11 cellular contexts compared by ENCODE assay signal in genomic region chr3:49465269-49466034, GRCh38. TPM values are rescaled to one million over a fixed set of nuclear protein-coding genes. Genes with fewer than 3 reads are reported as not detected.
A peak's percentile ranks its signal among the peaks of the same experiment; 100 is the strongest.
DNase-seq lines count a peak whose midpoint lies in the region; TF ChIP-seq lines count a peak whose summit lies in the region.
"Had no signal": no experiment of that assay in that cellular context is flagged by ENCODE, and none has a peak within 500 bp of the region (broad histone marks: within the 10 kb centered on the region; RNA-seq: fewer than 3 reads in every experiment).

No MANE protein-coding gene starts in this region.

- intact Hi-C loops in CD14-positive monocyte (cut with micrococcal nuclease), result loop anchor here in 1 of 2 donors (10.0 kb wide), 1 partner anchor 51 kb away; the partner anchor contains the start of genes RHOA and TCTA

- H3K9me3 ChIP-seq in esophagus (ENCODE audit: control insufficient read depth in 2 of 2, insufficient read depth in 1 of 2, low read depth in 1 of 2, low read length in 1 of 2), result no peaks in the 10 kb centered on the region
- H3K9me3 ChIP-seq in neuronal stem cell (replicated peaks in 1 of 2; ENCODE audit: control insufficient read depth in 2 of 2, insufficient read depth in 1 of 2, low read depth in 1 of 2, low read length in 2 of 2), result no peaks in the 10 kb centered on the region

- DNase-seq in CD14-positive monocyte (ENCODE audit: low spot score) (peak; percentile 74), OCI-M2 (lab: John Stamatoyannopoulos, UW; ENCODE audit: unreplicated experiment) (peak; percentile 69), neuronal stem cell (ENCODE audit: low spot score) (no peak), dermis blood vessel endothelial cell (no peak), GM03348 (ENCODE audit: low spot score) (no peak), cerebellar nuclear complex (lab: John Stamatoyannopoulos, UW) (no peak)
- DNase-seq in activated effector memory CD4-positive, alpha-beta T cell treated with anti-CD3 and anti-CD28 coated beads, Interleukin-2, amount 50 U/mL, for 16 hours, result no peak
- DNase-seq: AML-193, left colon had no signal

- H3K14ac ChIP-seq in neuronal stem cell (ENCODE audit: low read length), result no peak overlapping the region

- H3K36me3 ChIP-seq in esophagus (ENCODE audit: control insufficient read depth in 2 of 2, insufficient read depth in 2 of 2, low read length in 1 of 2) (no peaks in the 10 kb centered on the region), neuronal stem cell (replicated peaks in 1 of 2; ENCODE audit: control insufficient read depth in 2 of 2, insufficient read depth in 2 of 2, low read length in 2 of 2) (no peaks in the 10 kb centered on the region)

- H2BK15ac ChIP-seq in neuronal stem cell (ENCODE audit: low read length), result peak overlapping the region; percentile 46

- H2BK12ac ChIP-seq in neuronal stem cell (ENCODE audit: low read length), result peak overlapping the region; percentile 34

- no peak overlapping the region for H3K4me2 ChIP-seq in neuronal stem cell (ENCODE audit: insufficient read depth, low read length, poor library complexity, severe bottlenecking)

- H2BK5ac ChIP-seq in neuronal stem cell (ENCODE audit: low read length), result peak overlapping the region; percentile 7

- H3K9me3 Mint-ChIP-seq in CD14-positive monocyte, result no peaks in the 10 kb centered on the region
- H3K9me3 Mint-ChIP-seq: activated naive CD4-positive, alpha-beta T cell treated with anti-CD3 and anti-CD28 coated beads, Interleukin-2, amount 50 U/mL, for 72 hours had no signal

- peak overlapping the region; percentile 10 for H2AK5ac ChIP-seq in neuronal stem cell (ENCODE audit: low read depth, low read length)

- no peak overlapping the region for H4K8ac ChIP-seq in neuronal stem cell (ENCODE audit: low read depth, low read length)

- H3K27ac Mint-ChIP-seq in CD14-positive monocyte, result peak overlapping the region; percentile 11 to 88 (median 60)
- H3K27ac Mint-ChIP-seq: activated naive CD4-positive, alpha-beta T cell treated with anti-CD3 and anti-CD28 coated beads, Interleukin-2, amount 50 U/mL, for 72 hours had no signal

- H3K4me1 ChIP-seq in esophagus (ENCODE audit: control insufficient read depth in 2 of 2, insufficient read depth in 2 of 2, low read length in 1 of 2) (peaks cover 3 to 14% of the 10 kb centered on the region in 2 donors), neuronal stem cell (ENCODE audit: control insufficient read depth in 2 of 2, insufficient read depth in 1 of 2, low read depth in 1 of 2, low read length in 2 of 2) (peaks cover 30% of the 10 kb centered on the region in 2 donors)

- peak overlapping the region; percentile 88 for H3K18ac ChIP-seq in neuronal stem cell (ENCODE audit: low read length)

- H3K27ac ChIP-seq in esophagus (ENCODE audit: low read depth in 2 of 2, low read length in 1 of 2), result peak overlapping the region; percentile 5 to 72
- peak overlapping the region; percentile 67 for H3K27ac ChIP-seq in neuronal stem cell (replicated peaks; ENCODE audit: low read length)

- no peaks in the 10 kb centered on the region for H3K36me3 Mint-ChIP-seq in CD14-positive monocyte
- H3K36me3 Mint-ChIP-seq: activated naive CD4-positive, alpha-beta T cell treated with anti-CD3 and anti-CD28 coated beads, Interleukin-2, amount 50 U/mL, for 72 hours had no signal

- peaks cover 3 to 10% (median 7%) of the 10 kb centered on the region in 3 donors for H3K27me3 Mint-ChIP-seq in CD14-positive monocyte (ENCODE audit: low read depth in 3 of 3)

- H3K4me1 Mint-ChIP-seq in CD14-positive monocyte, result peaks cover 19% of the 10 kb centered on the region

- H3K79me1 ChIP-seq in neuronal stem cell (ENCODE audit: low read depth, low read length), result no peaks in the 10 kb centered on the region

- H3K4me3 ChIP-seq in esophagus (ENCODE audit: low read depth in 1 of 2, low read length in 2 of 2) (no peak overlapping the region), neuronal stem cell (ENCODE audit: low read length in 2 of 2) (no peak overlapping the region)

- H3K27me3 ChIP-seq in esophagus (ENCODE audit: control insufficient read depth in 1 of 2, insufficient read depth in 2 of 2, low read length in 2 of 2), result no peaks in the 10 kb centered on the region
- H3K27me3 ChIP-seq in neuronal stem cell (ENCODE audit: control insufficient read depth in 3 of 3, insufficient read depth in 3 of 3, low read depth in 1 of 3, low read length in 3 of 3), result no peaks in the 10 kb centered on the region

- H2BK120ac ChIP-seq in neuronal stem cell (ENCODE audit: low read depth, low read length), result no peak overlapping the region

- no peak overlapping the region for H3K4ac ChIP-seq in neuronal stem cell (ENCODE audit: low read length)

- peak overlapping the region; percentile 60 for H4K91ac ChIP-seq in neuronal stem cell (ENCODE audit: low read depth, low read length, poor library complexity)

- peak overlapping the region in 1 of 2 donors; percentile 30 for H3K4me3 Mint-ChIP-seq in CD14-positive monocyte

- no peak overlapping the region for H3K23ac ChIP-seq in neuronal stem cell (ENCODE audit: low read depth, low read length, poor library complexity)

- peak overlapping the region; percentile 91 for H2AFZ ChIP-seq in neuronal stem cell (ENCODE audit: low read length)

- 66 to 78% methylated on average over 18 of the region's 18 CpGs for WGBS in esophagus, 2 donors
- WGBS in neuronal stem cell (ENCODE audit: extremely low coverage in 2 of 2, insufficient read length in 2 of 2, insufficient replicate concordance in 1 of 2), 2 donors, result no CpG with 5 or more reads among the region's 18 CpGs

- TF ChIP-seq CTCF in CD14-positive monocyte (IDR thresholded peaks at IDR 0.05), result no peak

- H3K9ac ChIP-seq in neuronal stem cell (ENCODE audit: low read depth, low read length, poor library complexity), result no peak overlapping the region

RNA-seq across cellular contexts. Expression of gene DAG1, which starts 4.6 kb away (rescaled TPM):
- polyA plus RNA-seq in CD14-positive monocyte (1 to 10 TPM; 3.9 to 4.2 TPM), esophagus (10 to 100 TPM in 1 of 2 donors, 1 to 10 TPM in 1; 8.6 to 18.8 TPM)
- 70.2 TPM for polyA plus RNA-seq in neuronal stem cell (2013, experiment 1 of 2)
- 71.5 TPM for polyA plus RNA-seq in neuronal stem cell (2013, experiment 2 of 2)
- 44.1 and 76.9 TPM in 2 replicates for total RNA-seq in dermis blood vessel endothelial cell

RNA-seq across cellular contexts. Expression of gene NICN1, which starts 36.3 kb away (rescaled TPM):
- polyA plus RNA-seq in CD14-positive monocyte, result 1 to 10 TPM; 5.0 to 5.6 TPM
- polyA plus RNA-seq in esophagus, result 1 to 10 TPM; 5.0 to 7.0 TPM
- polyA plus RNA-seq in neuronal stem cell (2013, experiment 1 of 2), result 14.9 TPM
- polyA plus RNA-seq in neuronal stem cell (2013, experiment 2 of 2), result 12.4 TPM
- 7.3 and 8.7 TPM in 2 replicates for total RNA-seq in dermis blood vessel endothelial cell

RNA-seq across cellular contexts. Expression of gene AMT, which starts 43.2 kb away (rescaled TPM):
- 1 to 10 TPM; 2.0 to 3.1 TPM for polyA plus RNA-seq in CD14-positive monocyte
- 10 to 100 TPM in 1 of 2 donors, 1 to 10 TPM in 1; 3.4 to 14.2 TPM for polyA plus RNA-seq in esophagus
- 21.6 TPM for polyA plus RNA-seq in neuronal stem cell (2013, experiment 1 of 2)
- 22.1 TPM for polyA plus RNA-seq in neuronal stem cell (2013, experiment 2 of 2)
- total RNA-seq in dermis blood vessel endothelial cell, result 0.28 and 0.68 TPM in 2 replicates

RNA-seq across cellular contexts. Expression of gene TCTA, which starts 53.2 kb away (rescaled TPM):
- polyA plus RNA-seq in CD14-positive monocyte (10 to 100 TPM; 22.4 to 26.7 TPM), esophagus (10 to 100 TPM; 11.3 to 14.5 TPM)
- 2.6 TPM for polyA plus RNA-seq in neuronal stem cell (2013, experiment 1 of 2)
- polyA plus RNA-seq in neuronal stem cell (2013, experiment 2 of 2), result 2.8 TPM
- 24.2 and 24.8 TPM in 2 replicates for total RNA-seq in dermis blood vessel endothelial cell

RNA-seq across cellular contexts. Expression of gene RHOA, which starts 53.7 kb away (rescaled TPM):
- polyA plus RNA-seq in CD14-positive monocyte (1,000 to 10,000 TPM; 1,179 to 1,306 TPM), esophagus (100 to 1,000 TPM; 162 to 244 TPM)
- 432 TPM for polyA plus RNA-seq in neuronal stem cell (2013, experiment 1 of 2)
- polyA plus RNA-seq in neuronal stem cell (2013, experiment 2 of 2), result 436 TPM
- 657 and 682 TPM in 2 replicates for total RNA-seq in dermis blood vessel endothelial cell

Comparison
In these comparisons a context has a peak if more than half of its experiments do, and no peak if none do; other contexts are left out.
1. DNase-seq: peak in CD14-positive monocyte (single experiment) and OCI-M2 (single experiment); none in neuronal stem cell (single experiment), dermis blood vessel endothelial cell (single experiment), GM03348 (single experiment), cerebellar nuclear complex (0 of 2) and activated effector memory CD4-positive, alpha-beta T cell treated with anti-CD3 and anti-CD28 coated beads, Interleukin-2, amount 50 U/mL, for 16 hours (single experiment).